ENCODE assay signal across 10 cellular contexts in genomic region chr1:182120411-182121258, GRCh38. TPM values are rescaled to one million over a fixed set of nuclear protein-coding genes. Genes with fewer than 3 reads are reported as not detected.
DNase-seq lines count a peak whose midpoint lies in the region; ATAC-seq, FAIRE-seq and TF ChIP-seq lines count a peak whose summit lies in the region.
"Had no signal": no experiment of that assay in that cellular context is flagged by ENCODE, and none has a peak within 500 bp of the region (broad histone marks: within the 10 kb centered on the region; RNA-seq: fewer than 3 reads in every experiment).

No MANE protein-coding gene starts in this region.

- H3K79me2 ChIP-seq in keratinocyte (ENCODE audit: control insufficient read depth, insufficient read depth, low read length) (no peaks in the 10 kb centered on the region), PC-9 (ENCODE audit: low read depth) (no peaks in the 10 kb centered on the region)

- peak overlapping the region; percentile 53 for H3K4me2 ChIP-seq in keratinocyte (ENCODE audit: control insufficient read depth, extremely low read depth, insufficient read depth, low read depth, low read length)
- no peak overlapping the region for H3K4me2 ChIP-seq in PC-9

- no peaks in the 10 kb centered on the region for H3K4me1 Mint-ChIP-seq in stimulated activated memory B cell treated with anti-CD40 and anti-IgM and Interleukin-4, amounts not matched to agents 10 μg/mL and 1 μg/mL and 100 μg/mL, for 72 hours

- no peaks in the 10 kb centered on the region for H3K9me1 ChIP-seq in keratinocyte (ENCODE audit: control insufficient read depth, extremely low read depth, insufficient read depth, low read length)

- no peak overlapping the region for H3K27ac Mint-ChIP-seq in stimulated activated memory B cell treated with anti-CD40 and anti-IgM and Interleukin-4, amounts not matched to agents 10 μg/mL and 1 μg/mL and 100 μg/mL, for 72 hours

- POLR2A ChIA-PET in PC-9 (lab: Charles Lee; ENCODE audit: unreplicated experiment): no interaction called here

- intact Hi-C loops in PC-9 (cut with micrococcal nuclease; ENCODE audit: unreplicated experiment): no loop called here

- TF ChIP-seq CTCF in keratinocyte (optimal IDR thresholded peaks at IDR 0.05 in 1 of 3, IDR thresholded peaks at IDR 0.05 in 1 of 3, conservative IDR thresholded peaks at IDR 0.05 in 1 of 3; ENCODE audit: extremely low read depth in 1 of 3, insufficient read depth in 2 of 3, low read length in 3 of 3) (no peak), PC-9 (conservative IDR thresholded peaks at IDR 0.05) (no peak)

- no peaks in the 10 kb centered on the region for H3F3A ChIP-seq in PC-9 (ENCODE audit: insufficient read depth, low read depth)

- no peaks in the 10 kb centered on the region for H3K27me3 ChIP-seq in keratinocyte (ENCODE audit: control insufficient read depth, extremely low read depth, insufficient read depth, low read length)
- no peaks in the 10 kb centered on the region for H3K27me3 ChIP-seq in PC-9 (ENCODE audit: insufficient read depth, low read depth)

- no peaks in the 10 kb centered on the region for H3K9me3 Mint-ChIP-seq in stimulated activated memory B cell treated with anti-CD40 and anti-IgM and Interleukin-4, amounts not matched to agents 10 μg/mL and 1 μg/mL and 100 μg/mL, for 72 hours

- BruUV-seq in PC-9 (replicated peaks; lab: Mats Ljungman, UMichigan): no TSS peak

- H3K27ac ChIP-seq in keratinocyte (ENCODE audit: control insufficient read depth, insufficient read depth, low read length) (no peak overlapping the region), PC-9 (no peak overlapping the region)
- H3K27ac ChIP-seq: HL-60, WERI-Rb-1 had no signal

- peak; percentile 16 for ATAC-seq in stimulated activated memory B cell treated with anti-CD40 and anti-IgM and Interleukin-4, amounts not matched to agents 10 μg/mL and 1 μg/mL and 100 μg/mL, for 72 hours
- no peak for ATAC-seq in HG03469 (IDR thresholded peaks at IDR 0.05; ENCODE audit: unreplicated experiment)

- H2AFZ ChIP-seq in keratinocyte (ENCODE audit: control insufficient read depth, low read length): peak overlapping the region; percentile 66
- no peak overlapping the region for H2AFZ ChIP-seq in PC-9

- no peaks in the 10 kb centered on the region for H4K20me1 ChIP-seq in keratinocyte (ENCODE audit: control insufficient read depth, extremely low read depth, insufficient read depth, low read length)
- H4K20me1 ChIP-seq in PC-9 (ENCODE audit: insufficient read depth): no peaks in the 10 kb centered on the region

- H3K4me3 ChIP-seq in keratinocyte (ENCODE audit: control insufficient read depth in 2 of 3, extremely low read depth in 1 of 3, insufficient read depth in 2 of 3, low read depth in 1 of 3, low read length in 3 of 3): no peak overlapping the region
- H3K4me3 ChIP-seq in PC-9: no peak overlapping the region

- H3K36me3 ChIP-seq in keratinocyte (ENCODE audit: control insufficient read depth in 2 of 2, extremely low read depth in 1 of 2, insufficient read depth in 2 of 2, low read length in 2 of 2): no peaks in the 10 kb centered on the region
- H3K36me3 ChIP-seq in PC-9 (ENCODE audit: low read depth): no peaks in the 10 kb centered on the region
- H3K36me3 ChIP-seq: WERI-Rb-1 had no signal

- dilution Hi-C loops in keratinocyte (cut with MboI; ENCODE audit: extremely low pct_ligation_motif_present, low sequenced_read_pairs): no loop called here

- no peak overlapping the region for H3K4me3 Mint-ChIP-seq in stimulated activated memory B cell treated with anti-CD40 and anti-IgM and Interleukin-4, amounts not matched to agents 10 μg/mL and 1 μg/mL and 100 μg/mL, for 72 hours

- H3K9me3 ChIP-seq in keratinocyte (ENCODE audit: control insufficient read depth, low read depth, low read length): no peaks in the 10 kb centered on the region
- H3K9me3 ChIP-seq in PC-9 (ENCODE audit: insufficient read depth, low read depth): 0 out of 2 replicates have a peak, but pooled peaks cover 5% of the 10 kb centered on the region

- FAIRE-seq in keratinocyte (lab: Jason Lieb, UNC): peak; percentile 65

- peaks cover 42% of the 10 kb centered on the region for H3K27me3 Mint-ChIP-seq in stimulated activated memory B cell treated with anti-CD40 and anti-IgM and Interleukin-4, amounts not matched to agents 10 μg/mL and 1 μg/mL and 100 μg/mL, for 72 hours

- DNase-seq in HuH-7 (ENCODE audit: low spot score) (peak; percentile 36), anterior cingulate cortex (lab: John Stamatoyannopoulos, UW) (peak; percentile 13 to 89 (median 71)), keratinocyte (ENCODE audit: low read depth, low spot score) (no peak), ecto neural progenitor cell (ENCODE audit: low spot score) (no peak), PC-9 (no peak), NAMALWA (ENCODE audit: low spot score) (no peak)
- DNase-seq: WERI-Rb-1 had no signal

- H3K9me2 ChIP-seq in PC-9 (ENCODE audit: insufficient read depth): no peaks in the 10 kb centered on the region

- CTCF ChIA-PET in PC-9 (lab: Charles Lee): no interaction called here

- H3K36me3 Mint-ChIP-seq in stimulated activated memory B cell treated with anti-CD40 and anti-IgM and Interleukin-4, amounts not matched to agents 10 μg/mL and 1 μg/mL and 100 μg/mL, for 72 hours: no peaks in the 10 kb centered on the region

- H3K4me1 ChIP-seq in keratinocyte (ENCODE audit: control insufficient read depth, extremely low read depth, insufficient read depth, low read length) (peaks cover 24% of the 10 kb centered on the region), PC-9 (replicated peaks; ENCODE audit: insufficient read depth) (0 out of 2 replicates have a peak, but pooled peaks cover 7% of the 10 kb centered on the region)

- no peak overlapping the region for H3K9ac ChIP-seq in keratinocyte (ENCODE audit: control insufficient read depth, extremely low read depth, insufficient read depth, low read length)

RNA-seq across cellular contexts. Expression of gene ZNF648, which starts 59.1 kb away (rescaled TPM):
- polyA plus RNA-seq in keratinocyte: not detected in 3 replicates
- not detected for polyA plus RNA-seq in keratinocyte (2011; ENCODE audit: low read depth)
- polyA plus RNA-seq in keratinocyte (2011; cell fraction: cytosol; rRNA removed): not detected in 2 replicates
- polyA plus RNA-seq in keratinocyte (2011; cell fraction: nucleus; rRNA removed): not detected in 2 replicates
- polyA plus RNA-seq in keratinocyte (2012; ENCODE audit: low replicate concordance): not detected in 2 replicates
- not detected in 3 replicates for polyA minus RNA-seq in keratinocyte
- polyA minus RNA-seq in keratinocyte (2011; cell fraction: cytosol; rRNA and poly(A)+ RNA removed): not detected
- polyA minus RNA-seq in keratinocyte (2011; cell fraction: nucleus; rRNA and poly(A)+ RNA removed): not detected in 2 replicates
- not detected in 2 replicates for total RNA-seq in PC-9 (2021)

Comparison
In these comparisons a context has a peak if more than half of its experiments do, and no peak if none do; other contexts are left out.
1. DNase-seq: peak in HuH-7 (single experiment) and anterior cingulate cortex (58 of 58); none in keratinocyte (single experiment), ecto neural progenitor cell (single experiment), PC-9 (0 of 2) and NAMALWA (single experiment).